12 cellular contexts compared by ENCODE assay signal in genomic region chr10:111281516-111281915, GRCh38.
DNase-seq lines count a peak whose midpoint lies in the region; TF ChIP-seq lines count a peak whose summit lies in the region.
"Had no signal": no experiment of that assay in that cellular context is flagged by ENCODE, and none has a peak within 500 bp of the region (broad histone marks: within the 10 kb centered on the region; RNA-seq: fewer than 3 reads in every experiment).

No MANE protein-coding gene starts in this region.

- DNase-seq in ELF-1 (ENCODE audit: low read depth, low spot score) = peak; percentile 25
- peak; percentile 14 for DNase-seq in fibroblast of villous mesenchyme (ENCODE audit: low read depth)
- no peak for DNase-seq in progenitor cell of endocrine pancreas (ENCODE audit: low spot score, unreplicated experiment)
- no peak for DNase-seq in GM10248 (ENCODE audit: extremely low spot score)
- no peak for DNase-seq in DMS153 (lab: John Stamatoyannopoulos, UW)
- no peak for DNase-seq in activated CD4-positive, CD25-positive, alpha-beta regulatory T cell (lab: John Stamatoyannopoulos, UW)
- no peak for DNase-seq in NCI-H1694 (lab: John Stamatoyannopoulos, UW)
- DNase-seq: left cardiac atrium; NCI-H226; stimulated activated CD4-positive, alpha-beta T cell treated with anti-CD3 and anti-CD28 coated beads, Interleukin-12 subunit alpha, Interleukin-12 subunit beta, amount 100 ng/mL, for 4 hours; stomach had no signal

- H3K4me1 ChIP-seq in OCI-LY1 (ENCODE audit: insufficient read depth, low read length, severe bottlenecking) = no peaks in the 10 kb centered on the region

- TF ChIP-seq CTCF in OCI-LY1 (IDR thresholded peaks at IDR 0.05; ENCODE audit: low read length) (peak; percentile 25; the same call in 1 of the 2 replicates), fibroblast of villous mesenchyme (IDR thresholded peaks at IDR 0.05; ENCODE audit: insufficient read depth, low read depth, low read length) (peak; percentile 25), progenitor cell of endocrine pancreas (IDR thresholded peaks at IDR 0.05; ENCODE audit: unreplicated experiment) (peak; percentile 54), GM10248 (IDR thresholded peaks at IDR 0.05; ENCODE audit: control extremely low read depth, extremely low read depth, low read depth, missing control alignments) (no peak)

- no peaks in the 10 kb centered on the region for H3K9me3 Mint-ChIP-seq in progenitor cell of endocrine pancreas (ENCODE audit: low read depth)

- H3K27ac ChIP-seq in OCI-LY1 (ENCODE audit: low read depth, low read length, poor library complexity, severe bottlenecking) = no peak overlapping the region
- H3K27ac ChIP-seq: stomach had no signal

- no peak overlapping the region for H3K27ac Mint-ChIP-seq in progenitor cell of endocrine pancreas

- H3K4me3 Mint-ChIP-seq in progenitor cell of endocrine pancreas (ENCODE audit: low read depth) = no peak overlapping the region

- no peaks in the 10 kb centered on the region for H3K36me3 ChIP-seq in OCI-LY1 (ENCODE audit: insufficient read depth, low read length)
- H3K36me3 ChIP-seq: stomach had no signal

- H3K4me3 ChIP-seq in OCI-LY1 (ENCODE audit: low read depth, low read length, poor library complexity, severe bottlenecking) = no peak overlapping the region
- no peak overlapping the region for H3K4me3 ChIP-seq in fibroblast of villous mesenchyme (ENCODE audit: low read depth, low read length)
- H3K4me3 ChIP-seq: stomach had no signal

- CTCF ChIA-PET in GM10248 (lab: Yijun Ruan, JAX) = no interaction called here

- no peak overlapping the region for H3K4me2 ChIP-seq in OCI-LY1 (ENCODE audit: low read length)

- no peaks in the 10 kb centered on the region for H4K20me1 ChIP-seq in OCI-LY1 (ENCODE audit: insufficient read depth, low read length)

- H3K79me2 ChIP-seq in OCI-LY1 (ENCODE audit: insufficient read depth, low read length) = no peaks in the 10 kb centered on the region

- POLR2A ChIA-PET in GM10248 (lab: Yijun Ruan, JAX) = no interaction called here

- H3K9me3 ChIP-seq in OCI-LY1 (ENCODE audit: low read length) = no peaks in the 10 kb centered on the region
- H3K9me3 ChIP-seq: stomach had no signal

- no peaks in the 10 kb centered on the region for H3K4me1 Mint-ChIP-seq in progenitor cell of endocrine pancreas (ENCODE audit: low read depth)

- no peak overlapping the region for H3K9ac ChIP-seq in OCI-LY1 (ENCODE audit: low read length)

- H2AFZ ChIP-seq in OCI-LY1 (ENCODE audit: low read length) = no peak overlapping the region

- no peaks in the 10 kb centered on the region for H3K27me3 ChIP-seq in OCI-LY1 (ENCODE audit: insufficient read depth, low read length)
- H3K27me3 ChIP-seq: stomach had no signal

- H3F3A ChIP-seq in OCI-LY1 (ENCODE audit: insufficient read depth, low read length) = no peaks in the 10 kb centered on the region

- peaks cover 6% of the 10 kb centered on the region for H3K27me3 Mint-ChIP-seq in progenitor cell of endocrine pancreas

- no peaks in the 10 kb centered on the region for H3K9me2 ChIP-seq in OCI-LY1 (ENCODE audit: low read depth, low read length)

- H3K36me3 Mint-ChIP-seq in progenitor cell of endocrine pancreas (ENCODE audit: insufficient read depth) = no peaks in the 10 kb centered on the region

Comparison
In these comparisons a context has a peak if more than half of its experiments do, and no peak if none do; other contexts are left out.
1. DNase-seq: peak in ELF-1 (single experiment) and fibroblast of villous mesenchyme (single experiment); none in progenitor cell of endocrine pancreas (single experiment), GM10248 (single experiment), DMS153 (single experiment), activated CD4-positive, CD25-positive, alpha-beta regulatory T cell (0 of 4) and NCI-H1694 (single experiment).